ENCODE assay signal across 22 cellular contexts in genomic region chr1:10071640-10072039, GRCh38. TPM values are rescaled to one million over a fixed set of nuclear protein-coding genes. Genes with fewer than 3 reads are reported as not detected.
A peak's percentile ranks its signal among the peaks of the same experiment; 100 is the strongest.
DNase-seq lines count a peak whose midpoint lies in the region; FAIRE-seq and TF ChIP-seq lines count a peak whose summit lies in the region.
"Had no signal": no experiment of that assay in that cellular context is flagged by ENCODE, and none has a peak within 500 bp of the region (broad histone marks: within the 10 kb centered on the region; RNA-seq: fewer than 3 reads in every experiment).

No MANE protein-coding gene starts in this region.

- H3K4me1 Mint-ChIP-seq in CD8-positive, alpha-beta memory T cell: peaks cover 18 to 38% (median 33%) of the 10 kb centered on the region in 3 donors
- peaks cover 22% of the 10 kb centered on the region for H3K4me1 Mint-ChIP-seq in brain

- DNase-seq in CD8-positive, alpha-beta memory T cell: no peak
- DNase-seq in keratinocyte (ENCODE audit: low read depth, low spot score) (no peak), substantia nigra (lab: John Stamatoyannopoulos, UW) (no peak), GM12891 (ENCODE audit: insufficient read length, low spot score) (no peak), NCI-H146 (lab: John Stamatoyannopoulos, UW) (no peak), NCI-H2081 (lab: John Stamatoyannopoulos, UW) (no peak)
- no peak for DNase-seq in activated CD4-positive, alpha-beta T cell treated with anti-CD3 and anti-CD28 coated beads for 4 hours
- DNase-seq: DMS79 treated with DMSO at 0.1 percent for 48 hours, GM23248, HCEC 1CT, IMR-90, NCI-H1105, NCI-H1694, NCI-H2081 treated with DMSO at 0.1 percent for 48 hours, NCI-H2171 treated with DMSO at 0.1 percent for 48 hours, NCI-H524 treated with DMSO at 0.1 percent for 48 hours, NCI-H82, SJCRH30 had no signal

- H3K79me2 ChIP-seq in keratinocyte (ENCODE audit: control insufficient read depth, insufficient read depth, low read length): peaks cover 11% of the 10 kb centered on the region

- CTCF ChIA-PET in CD8-positive, alpha-beta memory T cell (lab: Charles Lee): no interaction called here

- no peak for TF ChIP-seq POLR2A in GM12891 (IDR thresholded peaks at IDR 0.05; ENCODE audit: low read depth, low read length)

- dilution Hi-C loops in keratinocyte (cut with MboI; ENCODE audit: extremely low pct_ligation_motif_present, low sequenced_read_pairs): no loop called here

- H3K36me3 ChIP-seq in CD8-positive, alpha-beta memory T cell (ENCODE audit: insufficient read depth, low read length): peaks cover 5% of the 10 kb centered on the region
- peaks cover 0 to 12% of the 10 kb centered on the region in 2 experiments for H3K36me3 ChIP-seq in keratinocyte (ENCODE audit: control insufficient read depth in 2 of 2, extremely low read depth in 1 of 2, insufficient read depth in 2 of 2, low read length in 2 of 2)

- H3K9me3 Mint-ChIP-seq in CD8-positive, alpha-beta memory T cell: no peaks in the 10 kb centered on the region
- H3K9me3 Mint-ChIP-seq in brain: no peaks in the 10 kb centered on the region

- H3K27ac ChIP-seq in CD8-positive, alpha-beta memory T cell (ENCODE audit: low read depth, low read length): no peak overlapping the region
- H3K27ac ChIP-seq in keratinocyte (ENCODE audit: control insufficient read depth, insufficient read depth, low read length) (peak overlapping the region; percentile 0), substantia nigra (ENCODE audit: low read depth, low read length, poor library complexity, severe bottlenecking) (peak overlapping the region; percentile 35)
- H3K27ac ChIP-seq: C4-2B, GM23248, KMS-11, SJCRH30 had no signal

- H3K27me3 Mint-ChIP-seq in CD8-positive, alpha-beta memory T cell: peaks cover 0 to 2% of the 10 kb centered on the region in 2 donors
- H3K27me3 Mint-ChIP-seq in brain: no peaks in the 10 kb centered on the region

- no peak overlapping the region for H3K4me3 ChIP-seq in CD8-positive, alpha-beta memory T cell (ENCODE audit: low read length)
- H3K4me3 ChIP-seq in keratinocyte (ENCODE audit: control insufficient read depth in 2 of 3, extremely low read depth in 1 of 3, insufficient read depth in 2 of 3, low read depth in 1 of 3, low read length in 3 of 3): no peak overlapping the region
- H3K4me3 ChIP-seq: GM23248, SJCRH30 had no signal

- H3K4me3 Mint-ChIP-seq in CD8-positive, alpha-beta memory T cell: no peak overlapping the region
- H3K4me3 Mint-ChIP-seq in brain: peak overlapping the region in 1 of 5 experiments; percentile 52

- H3K4me2 ChIP-seq in keratinocyte (ENCODE audit: control insufficient read depth, extremely low read depth, insufficient read depth, low read depth, low read length): peak overlapping the region; percentile 17
- H3K4me2 ChIP-seq: KMS-11 had no signal

- H2AFZ ChIP-seq in keratinocyte (ENCODE audit: control insufficient read depth, low read length): no peak overlapping the region
- H2AFZ ChIP-seq: GM23248 had no signal

- no peak for FAIRE-seq in keratinocyte (lab: Jason Lieb, UNC)
- FAIRE-seq in GM12891 (lab: Jason Lieb, UNC): no peak
- FAIRE-seq: A204.1 had no signal

- H3K36me3 Mint-ChIP-seq in CD8-positive, alpha-beta memory T cell: peaks cover 0 to 39% (median 5%) of the 10 kb centered on the region in 3 donors
- H3K36me3 Mint-ChIP-seq in brain: peaks cover 30% of the 10 kb centered on the region

- peaks cover 2% of the 10 kb centered on the region for H3K9me1 ChIP-seq in keratinocyte (ENCODE audit: control insufficient read depth, extremely low read depth, insufficient read depth, low read length)

- peak overlapping the region in 5 of 8 donors; percentile 4 to 62 (median 33) for H3K27ac Mint-ChIP-seq in CD8-positive, alpha-beta memory T cell
- H3K27ac Mint-ChIP-seq in brain: peak overlapping the region in 3 of 5 experiments; percentile 49 to 79 (median 62)

- no peak for TF ChIP-seq CTCF in brain (conservative IDR thresholded peaks at IDR 0.05)
- no peak for TF ChIP-seq CTCF in keratinocyte (optimal IDR thresholded peaks at IDR 0.05 in 1 of 3, IDR thresholded peaks at IDR 0.05 in 1 of 3, conservative IDR thresholded peaks at IDR 0.05 in 1 of 3; ENCODE audit: extremely low read depth in 1 of 3, insufficient read depth in 2 of 3, low read length in 3 of 3)

- no peak overlapping the region for H3K9ac ChIP-seq in keratinocyte (ENCODE audit: control insufficient read depth, extremely low read depth, insufficient read depth, low read length)
- H3K9ac ChIP-seq: GM23248, KMS-11 had no signal

- H3K9me3 ChIP-seq in CD8-positive, alpha-beta memory T cell (ENCODE audit: low read length): no peaks in the 10 kb centered on the region
- no peaks in the 10 kb centered on the region for H3K9me3 ChIP-seq in keratinocyte (ENCODE audit: control insufficient read depth, low read depth, low read length)
- H3K9me3 ChIP-seq: SJCRH30 had no signal

- H4K20me1 ChIP-seq in keratinocyte (ENCODE audit: control insufficient read depth, extremely low read depth, insufficient read depth, low read length): no peaks in the 10 kb centered on the region

- no peaks in the 10 kb centered on the region for H3K4me1 ChIP-seq in CD8-positive, alpha-beta memory T cell (ENCODE audit: insufficient read depth, low read length)
- H3K4me1 ChIP-seq in keratinocyte (ENCODE audit: control insufficient read depth, extremely low read depth, insufficient read depth, low read length): peaks cover 65% of the 10 kb centered on the region

- POLR2A ChIA-PET in CD8-positive, alpha-beta memory T cell (lab: Charles Lee): no interaction called here

- no peaks in the 10 kb centered on the region for H3K27me3 ChIP-seq in CD8-positive, alpha-beta memory T cell (ENCODE audit: insufficient read depth, low read length, poor library complexity, severe bottlenecking)
- no peaks in the 10 kb centered on the region for H3K27me3 ChIP-seq in keratinocyte (ENCODE audit: control insufficient read depth, extremely low read depth, insufficient read depth, low read length)
- H3K27me3 ChIP-seq: SJCRH30 had no signal

TF ChIP-seq in GM12891, 5 proteins besides CTCF, POLR2A, EP300 and RAD21:
- TF ChIP-seq PAX5 (IDR thresholded peaks at IDR 0.05; ENCODE audit: insufficient read depth, low read length, severe bottlenecking) (no peak), TAF1 (IDR thresholded peaks at IDR 0.05; ENCODE audit: low read depth, low read length) (no peak), SPI1 (IDR thresholded peaks at IDR 0.05; ENCODE audit: low read depth, low read length) (no peak), POLR2AphosphoS5 (IDR thresholded peaks at IDR 0.05; ENCODE audit: low read depth, low read length) (no peak), POU2F2 (IDR thresholded peaks at IDR 0.05; ENCODE audit: low read depth, low read length) (no peak)

RNA-seq across cellular contexts. Expression of gene UBE4B, which starts 38.9 kb away (rescaled TPM):
- 10 to 100 TPM; 35.7 to 40.6 TPM for total RNA-seq in CD8-positive, alpha-beta memory T cell
- 13.7 TPM for polyA plus RNA-seq in CD8-positive, alpha-beta memory T cell
- polyA plus RNA-seq in brain (ENCODE audit: insufficient read depth, low read depth, low replicate concordance) (39.9 TPM), keratinocyte (8.7 to 22.3 TPM (median 14.3 TPM) in 3 replicates)
- polyA plus RNA-seq in keratinocyte (2011; ENCODE audit: low read depth): 25.2 TPM
- 15.1 and 15.4 TPM in 2 replicates for polyA plus RNA-seq in keratinocyte (2011; cell fraction: cytosol; rRNA removed)
- polyA plus RNA-seq in keratinocyte (2011; cell fraction: nucleus; rRNA removed): 37.0 and 44.8 TPM in 2 replicates
- polyA plus RNA-seq in keratinocyte (2012; ENCODE audit: low replicate concordance): 15.7 and 24.8 TPM in 2 replicates
- 21.1 to 31.5 TPM (median 30.3 TPM) in 3 replicates for polyA minus RNA-seq in keratinocyte
- polyA minus RNA-seq in keratinocyte (2011; cell fraction: cytosol; rRNA and poly(A)+ RNA removed): 17.1 TPM
- polyA minus RNA-seq in keratinocyte (2011; cell fraction: nucleus; rRNA and poly(A)+ RNA removed): 24.5 and 54.1 TPM in 2 replicates
- 16.0 TPM for polyA plus RNA-seq in GM12891 (2012; ENCODE audit: low read depth, missing spikeins)
